ENCODE assay signal across 8 cellular contexts in the genomic region with DNA sequence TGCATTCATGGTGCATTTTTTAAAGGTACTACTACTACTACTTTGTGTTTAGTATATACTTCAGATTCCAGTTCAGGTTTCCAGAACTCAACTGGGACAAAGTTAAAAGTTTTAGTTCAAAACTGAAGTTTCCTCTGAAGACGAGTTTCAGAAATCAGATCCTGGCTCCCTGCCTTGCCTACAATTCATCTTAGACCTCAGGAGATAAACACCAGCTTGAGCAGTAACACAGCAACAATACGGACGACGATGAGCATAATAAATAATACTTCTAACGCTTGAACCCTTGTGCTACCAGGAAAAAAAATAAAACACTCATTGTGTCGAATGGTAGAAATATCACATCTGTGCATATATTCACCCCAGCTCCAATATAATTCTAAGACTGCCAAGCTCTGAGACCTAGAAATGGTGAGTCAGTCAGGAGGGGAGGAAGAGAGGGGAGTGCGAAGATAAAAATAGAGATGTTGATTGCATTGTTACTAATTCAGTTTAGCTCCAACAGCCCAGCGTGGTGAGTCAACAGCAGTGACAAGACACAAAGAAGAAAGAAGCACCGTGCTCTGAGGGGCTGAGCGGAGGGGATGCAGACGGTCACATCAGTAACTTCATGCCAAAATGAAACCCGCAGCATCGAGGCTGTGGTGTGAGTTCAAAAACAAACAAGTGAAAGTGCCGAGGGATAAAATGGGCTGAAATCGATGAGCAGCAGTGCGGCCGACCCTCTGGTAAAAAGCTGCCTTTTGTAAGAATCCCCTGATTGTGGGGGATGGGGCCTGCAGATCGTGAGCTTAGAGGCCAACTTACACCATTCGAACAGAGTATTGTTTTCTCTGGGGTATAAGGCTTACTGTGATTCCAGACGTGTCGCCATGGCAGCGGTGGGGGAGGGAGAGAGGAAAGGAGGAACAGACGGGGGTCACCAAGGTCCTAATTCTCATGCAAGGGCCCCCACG.
DNase-seq lines count a peak whose midpoint lies in the region; ATAC-seq and TF ChIP-seq lines count a peak whose summit lies in the region.

No MANE protein-coding gene starts in this region.

- no peak for TF ChIP-seq CTCF in stomach (IDR thresholded peaks at IDR 0.05)

- ATAC-seq in left colon (no peak), HG02840 (IDR thresholded peaks at IDR 0.05; ENCODE audit: low FRiP score, unreplicated experiment) (no peak)

- peaks cover 0 to 3% (median 1%) of the 10 kb centered on the region in 4 donors for H3K9me3 ChIP-seq in stomach

- TF ChIP-seq EP300 in stomach (IDR thresholded peaks at IDR 0.05), result no peak

- 35 to 68% (median 53%) methylated on average over 24 of the region's 24 CpGs for WGBS in stomach, 5 donors

- no peak for TF ChIP-seq POLR2A in stomach (IDR thresholded peaks at IDR 0.05)

- intact Hi-C loops in left colon (cut with DNase I, micrococcal nuclease) (no loop called here), stomach (cut with DNase I; ENCODE audit: low total_unique reads) (no loop called here)

- peak overlapping the region in 4 of 5 donors; percentile 9 to 77 (median 48) for H3K27ac ChIP-seq in stomach

- no peaks in the 10 kb centered on the region for H3K27me3 ChIP-seq in stomach

- H3K4me1 ChIP-seq in stomach, result peaks cover 3 to 27% (median 11%) of the 10 kb centered on the region in 4 donors

- DNase-seq in D341Med (ENCODE audit: low spot score), result peak; percentile 78
- peak; percentile 70 for DNase-seq in NCI-H2227 (lab: John Stamatoyannopoulos, UW; ENCODE audit: unreplicated experiment)
- DNase-seq in cerebellum (ENCODE audit: low spot score), result peak; percentile 63
- DNase-seq in left colon, result peak; percentile 13 to 30
- no peak for DNase-seq in stomach
- DNase-seq in mucosa of gallbladder (ENCODE audit: low spot score), result no peak
- DNase-seq in GF-D8 (lab: John Stamatoyannopoulos, UW), result no peak

- peak overlapping the region; percentile 27 to 36 (median 30) for H3K4me3 ChIP-seq in stomach

- H3K36me3 ChIP-seq in stomach, result no peaks in the 10 kb centered on the region

Comparison
In these comparisons a context has a peak if more than half of its experiments do, and no peak if none do; other contexts are left out.
1. DNase-seq: peak in D341Med (single experiment), NCI-H2227 (single experiment), cerebellum (single experiment) and left colon (2 of 2); none in stomach (single experiment), mucosa of gallbladder (single experiment) and GF-D8 (single experiment).